In genomic region chr16:89052824-89053724, GRCh38 we compare ENCODE assay signal across 8 cellular contexts. TPM values are rescaled to one million over a fixed set of nuclear protein-coding genes. Genes with fewer than 3 reads are reported as not detected.
DNase-seq lines count a peak whose midpoint lies in the region; ATAC-seq and TF ChIP-seq lines count a peak whose summit lies in the region.

No MANE protein-coding gene starts in this region.

- intact Hi-C loops in left lung (cut with DNase I) (no loop called here), uterus (cut with DNase I; ENCODE audit: low total_unique reads) (no loop called here)

- H3K4me1 ChIP-seq in left lung: no peaks in the 10 kb centered on the region
- H3K4me1 ChIP-seq in uterus: no peaks in the 10 kb centered on the region

- H3K27ac ChIP-seq in left lung (no peak overlapping the region), uterus (no peak overlapping the region)

- peaks cover 0 to 100% of the 10 kb centered on the region in 2 donors for H3K27me3 ChIP-seq in left lung
- H3K27me3 ChIP-seq in uterus: no peaks in the 10 kb centered on the region

- no peaks in the 10 kb centered on the region for H3K36me3 ChIP-seq in left lung
- H3K36me3 ChIP-seq in uterus: no peaks in the 10 kb centered on the region

- TF ChIP-seq CTCF in left lung (IDR thresholded peaks at IDR 0.05): no peak
- TF ChIP-seq CTCF in uterus (IDR thresholded peaks at IDR 0.05): no peak

- H3K9me3 ChIP-seq in left lung: no peaks in the 10 kb centered on the region
- no peaks in the 10 kb centered on the region for H3K9me3 ChIP-seq in uterus

- peak in 1 of 2 donors; percentile 28 for TF ChIP-seq POLR2A in uterus (IDR thresholded peaks at IDR 0.05)

- peak; percentile 64 for DNase-seq in D341Med (ENCODE audit: low spot score)
- peak; percentile 70 for DNase-seq in NCI-H1105 (lab: John Stamatoyannopoulos, UW)
- DNase-seq in UCSD-AML1 (lab: John Stamatoyannopoulos, UW; ENCODE audit: unreplicated experiment): peak; percentile 71
- DNase-seq in left lung: peak; percentile 58 to 82
- DNase-seq in AG08395 (ENCODE audit: low spot score): no peak
- no peak for DNase-seq in uterus

- peak overlapping the region in 1 of 2 donors; percentile 25 for H3K4me3 ChIP-seq in left lung
- no peak overlapping the region for H3K4me3 ChIP-seq in uterus

- ATAC-seq in left lung (peak; percentile 46), GM18907 (IDR thresholded peaks at IDR 0.05; ENCODE audit: unreplicated experiment) (no peak), HG03139 (IDR thresholded peaks at IDR 0.05; ENCODE audit: unreplicated experiment) (no peak)

RNA-seq across cellular contexts. Expression of gene ACSF3, which starts 40.6 kb away (rescaled TPM):
- 10 to 100 TPM; 34.4 to 38.4 TPM for total RNA-seq in left lung
- total RNA-seq in uterus: 10 to 100 TPM in 3 of 4 donors, 1 to 10 TPM in 1; 7.4 to 39.0 (median 18.2) TPM

Comparison
In these comparisons a context has a peak if more than half of its experiments do, and no peak if none do; other contexts are left out.
1. DNase-seq: peak in D341Med (single experiment), NCI-H1105 (single experiment), UCSD-AML1 (single experiment) and left lung (2 of 2); none in AG08395 (single experiment) and uterus (0 of 2).